ENCODE assay signal across 13 cellular contexts in the genomic region with DNA sequence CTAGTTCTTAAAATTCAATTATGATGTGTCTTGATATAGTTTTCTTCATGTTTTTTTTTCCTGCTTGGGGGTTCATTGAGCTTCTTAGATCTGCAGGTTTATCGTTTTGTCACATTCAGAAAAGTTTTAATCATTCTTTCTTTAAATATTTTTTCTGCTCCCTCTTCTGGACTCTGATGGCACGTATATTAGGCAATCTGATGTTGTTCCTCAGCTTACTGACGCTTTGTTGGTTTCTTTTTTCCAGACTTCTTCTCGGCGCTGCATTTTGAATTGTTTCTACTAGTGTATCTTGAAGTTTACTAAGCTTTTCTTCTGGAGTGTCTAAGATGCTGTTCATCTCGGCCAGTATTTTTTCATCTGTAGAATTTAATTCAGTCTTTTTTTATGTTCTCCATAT. TPM values are rescaled to one million over a fixed set of nuclear protein-coding genes. Genes with fewer than 3 reads are reported as not detected.
"Had no signal": no experiment of that assay in that cellular context is flagged by ENCODE, and none has a peak within 500 bp of the region (broad histone marks: within the 10 kb centered on the region; RNA-seq: fewer than 3 reads in every experiment).

No MANE protein-coding gene starts in this region.

- H3K27ac Mint-ChIP-seq: activated CD4-positive, alpha-beta T cell treated with anti-CD3 and anti-CD28 coated beads, Interleukin-2, amount 10 ng/mL, durations not matched to agents 7 days and 5 days; memory B cell; natural killer cell had no signal

- H3K4me1 ChIP-seq: ascending aorta had no signal

- ATAC-seq: left ventricle myocardium superior, natural killer cell had no signal

- H3K27ac ChIP-seq: ascending aorta, neutrophil had no signal

- DNase-seq: activated CD4-positive, alpha-beta T cell treated with anti-CD3 and anti-CD28 coated beads, Interleukin-2, amount 10 ng/mL, durations not matched to agents 7 days and 5 days; activated CD8-positive, alpha-beta memory T cell treated with anti-CD3 and anti-CD28 coated beads for 24 hours; hypothalamus; left ventricle myocardium superior; natural killer cell; stimulated activated CD4-positive, alpha-beta T cell treated with anti-CD3 and anti-CD28 coated beads, Interleukin-4, amount 100 ng/mL, for 4 hours; stimulated activated CD8-positive, alpha-beta memory T cell treated with anti-CD3 and anti-CD28 coated beads, Interleukin-4, amount 100 ng/mL, for 48 hours; stimulated activated naive CD4-positive, alpha-beta T cell treated with Interleukin-2 at 50 U/mL for 16 hours; trophoblast cell had no signal

- H3K27me3 ChIP-seq: ascending aorta had no signal

- H3K4me3 Mint-ChIP-seq: activated CD4-positive, alpha-beta T cell treated with anti-CD3 and anti-CD28 coated beads, Interleukin-2, amount 10 ng/mL, durations not matched to agents 7 days and 5 days; memory B cell; natural killer cell had no signal

- H3K9me3 Mint-ChIP-seq: activated CD4-positive, alpha-beta T cell treated with anti-CD3 and anti-CD28 coated beads, Interleukin-2, amount 10 ng/mL, durations not matched to agents 7 days and 5 days; natural killer cell had no signal

- H3K9me3 ChIP-seq: ascending aorta, neutrophil had no signal

- H3K36me3 ChIP-seq: ascending aorta, neutrophil had no signal

- H3K4me1 Mint-ChIP-seq: activated CD4-positive, alpha-beta T cell treated with anti-CD3 and anti-CD28 coated beads, Interleukin-2, amount 10 ng/mL, durations not matched to agents 7 days and 5 days; memory B cell; natural killer cell had no signal

- FAIRE-seq: bronchial epithelial cell had no signal

- H3K36me3 Mint-ChIP-seq: memory B cell, natural killer cell had no signal

RNA-seq across cellular contexts. Expression of gene FMOD, which starts 44.8 kb away (rescaled TPM):
- total RNA-seq: activated CD4-positive, alpha-beta T cell treated with anti-CD3 and anti-CD28 coated beads, Interleukin-2, amount 10 ng/mL, durations not matched to agents 7 days and 5 days; natural killer cell had no signal
